In genomic region chr2:78780321-78780720, GRCh38 we compare ENCODE assay signal across 20 cellular contexts.
A peak's percentile ranks its signal among the peaks of the same experiment; 100 is the strongest.
DNase-seq lines count a peak whose midpoint lies in the region; ATAC-seq and TF ChIP-seq lines count a peak whose summit lies in the region.
"Had no signal": no experiment of that assay in that cellular context is flagged by ENCODE, and none has a peak within 500 bp of the region (broad histone marks: within the 10 kb centered on the region; RNA-seq: fewer than 3 reads in every experiment).

No MANE protein-coding gene starts in this region.

- no peak for TF ChIP-seq EP300 in transverse colon (IDR thresholded peaks at IDR 0.05; ENCODE audit: low read depth)

- H3K4me1 Mint-ChIP-seq in nephron progenitor cell = peaks cover 17% of the 10 kb centered on the region
- H3K4me1 Mint-ChIP-seq: activated CD4-positive, alpha-beta T cell treated with anti-CD3 and anti-CD28 coated beads for 36 hours; central memory CD8-positive, alpha-beta T cell had no signal

- no peak overlapping the region for H3K4me3 Mint-ChIP-seq in nephron progenitor cell
- H3K4me3 Mint-ChIP-seq: activated CD4-positive, alpha-beta T cell treated with anti-CD3 and anti-CD28 coated beads for 36 hours; central memory CD8-positive, alpha-beta T cell had no signal

- no peaks in the 10 kb centered on the region for H3K36me3 Mint-ChIP-seq in nephron progenitor cell (ENCODE audit: low read depth)

- H3K36me3 ChIP-seq in SK-N-MC (ENCODE audit: insufficient read depth, low read length) = no peaks in the 10 kb centered on the region
- no peaks in the 10 kb centered on the region for H3K36me3 ChIP-seq in transverse colon
- H3K36me3 ChIP-seq: BLaER1 treated with 17β-estradiol and CSF1 and Interleukin-3, amounts not matched to agents 10 nM and 100 nM; tibial nerve had no signal

- TF ChIP-seq POLR2A in transverse colon (IDR thresholded peaks at IDR 0.05) = no peak

- peak; percentile 63 for DNase-seq in NCI-H748 (lab: John Stamatoyannopoulos, UW; ENCODE audit: unreplicated experiment)
- DNase-seq in NCI-H748 treated with DMSO at 0.1 percent for 48 hours (lab: John Stamatoyannopoulos, UW) = no peak
- DNase-seq in SK-N-MC (ENCODE audit: low read depth, low spot score) = no peak
- DNase-seq in nephron progenitor cell = no peak
- no peak for DNase-seq in transverse colon
- DNase-seq in Ammon's horn (ENCODE audit: low spot score) = no peak
- no peak for DNase-seq in activated CD8-positive, alpha-beta memory T cell treated with anti-CD3 and anti-CD28 coated beads, Interleukin-2, amount 50 U/mL, for 48 hours
- DNase-seq: activated CD4-positive, alpha-beta T cell treated with anti-CD3 and anti-CD28 coated beads for 36 hours; activated effector memory CD4-positive, alpha-beta T cell treated with anti-CD3 and anti-CD28 coated beads, Interleukin-2, amount 50 U/mL, for 16 hours; amniotic stem cell; GDM1; KG1; NCI-H1092; posterior cingulate gyrus; stimulated activated CD4-positive, alpha-beta T cell treated with anti-CD3 and anti-CD28 coated beads, Interleukin-12 subunit alpha, Interleukin-12 subunit beta, amount 100 ng/mL, for 4 hours had no signal

- no peak for TF ChIP-seq CTCF in nephron progenitor cell (IDR thresholded peaks at IDR 0.05)
- no peak for TF ChIP-seq CTCF in transverse colon (IDR thresholded peaks at IDR 0.05)

- H3K9me3 ChIP-seq in SK-N-MC (ENCODE audit: low read depth, low read length) (no peaks in the 10 kb centered on the region), transverse colon (no peaks in the 10 kb centered on the region)

- peak overlapping the region; percentile 64 for H3K9ac ChIP-seq in SK-N-MC (ENCODE audit: insufficient read length)
- H3K9ac ChIP-seq: BLaER1 treated with 17β-estradiol and CSF1 and Interleukin-3, amounts not matched to agents 10 nM and 100 nM had no signal

- WGBS in transverse colon (ENCODE audit: low coverage in 1 of 2), 2 donors = 37 to 50% methylated on average over 3 to 4 of the region's 4 CpGs

- H3K4me1 ChIP-seq in transverse colon = peaks cover 0 to 4% (median under 1%) of the 10 kb centered on the region in 4 donors
- H3K4me1 ChIP-seq: BLaER1 treated with 17β-estradiol and CSF1 and Interleukin-3, amounts not matched to agents 10 nM and 100 nM; tibial nerve had no signal

- no peak for ATAC-seq in GM19397 (IDR thresholded peaks at IDR 0.05; ENCODE audit: unreplicated experiment)
- ATAC-seq: activated CD4-positive, alpha-beta T cell treated with anti-CD3 and anti-CD28 coated beads for 36 hours; GM12878 had no signal

- intact Hi-C loops in transverse colon (cut with DNase I; ENCODE audit: low total_unique reads) = no loop called here

- H3K27ac Mint-ChIP-seq in nephron progenitor cell = peak overlapping the region; percentile 37
- H3K27ac Mint-ChIP-seq: activated CD4-positive, alpha-beta T cell treated with anti-CD3 and anti-CD28 coated beads for 36 hours had no signal

- H3K9me3 Mint-ChIP-seq in nephron progenitor cell = peaks cover 22% of the 10 kb centered on the region

- H3K27ac ChIP-seq in SK-N-MC = peak overlapping the region; percentile 91
- peak overlapping the region; percentile 35 to 77 (median 62) for H3K27ac ChIP-seq in transverse colon
- H3K27ac ChIP-seq: BLaER1 treated with 17β-estradiol and CSF1 and Interleukin-3, amounts not matched to agents 10 nM and 100 nM; tibial nerve had no signal

- no peaks in the 10 kb centered on the region for H3K27me3 ChIP-seq in transverse colon
- H3K27me3 ChIP-seq: BLaER1 treated with 17β-estradiol and CSF1 and Interleukin-3, amounts not matched to agents 10 nM and 100 nM; tibial nerve had no signal

- H3K4me3 ChIP-seq in SK-N-MC (peak overlapping the region; percentile 68), transverse colon (peak overlapping the region in 2 of 4 donors; percentile 3 to 13)
- H3K4me3 ChIP-seq: BLaER1 treated with 17β-estradiol and CSF1 and Interleukin-3, amounts not matched to agents 10 nM and 100 nM; GM12878; tibial nerve had no signal

- in situ Hi-C loops in transverse colon (cut with MboI; ENCODE audit: low pct_ligation_motif_present in 1 of 4, low pct_unique_long_range_greater_than_20kb in 1 of 4, low sequenced_read_pairs in 3 of 4) = no loop called here

- peaks cover 5% of the 10 kb centered on the region for H3K27me3 Mint-ChIP-seq in nephron progenitor cell (ENCODE audit: low read depth, poor library complexity)
- H3K27me3 Mint-ChIP-seq: activated CD4-positive, alpha-beta T cell treated with anti-CD3 and anti-CD28 coated beads for 36 hours; central memory CD8-positive, alpha-beta T cell had no signal
